Comparison of ENCODE assay signal across 9 cellular contexts in the genomic region with DNA sequence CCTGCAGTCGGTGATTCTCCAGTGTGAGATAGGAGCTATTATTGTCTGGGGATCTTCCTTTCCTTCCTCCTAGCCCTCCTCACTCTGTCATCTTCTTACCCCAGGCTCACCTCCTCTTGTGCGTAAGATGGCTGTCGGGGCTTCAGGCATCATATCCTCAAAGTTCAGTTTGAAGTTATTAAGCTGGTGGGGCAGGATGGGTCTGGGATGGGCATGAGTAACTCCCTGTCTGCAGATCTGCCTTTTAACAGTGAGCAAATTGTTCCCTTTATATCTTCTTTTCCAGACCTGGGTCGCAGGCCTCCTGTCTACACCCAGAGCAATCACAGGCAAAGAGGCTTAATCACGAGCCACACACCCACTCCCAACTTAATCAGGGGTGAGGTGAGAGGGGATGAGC. TPM values are rescaled to one million over a fixed set of nuclear protein-coding genes. Genes with fewer than 3 reads are reported as not detected.
DNase-seq lines count a peak whose midpoint lies in the region; ATAC-seq and TF ChIP-seq lines count a peak whose summit lies in the region.
"Had no signal": no experiment of that assay in that cellular context is flagged by ENCODE, and none has a peak within 500 bp of the region (broad histone marks: within the 10 kb centered on the region; RNA-seq: fewer than 3 reads in every experiment).

No MANE protein-coding gene starts in this region.

- peak overlapping the region; percentile 52 for H2AFZ ChIP-seq in OCI-LY3 (ENCODE audit: low read depth, low read length)

- H3K27ac Mint-ChIP-seq in Caco-2 (ENCODE audit: unreplicated experiment): peak overlapping the region; percentile 64
- H3K27ac Mint-ChIP-seq in nephron progenitor cell: no peak overlapping the region

- no peaks in the 10 kb centered on the region for H3K27me3 Mint-ChIP-seq in Caco-2 (ENCODE audit: insufficient read depth, unreplicated experiment)
- H3K27me3 Mint-ChIP-seq in nephron progenitor cell (ENCODE audit: low read depth, poor library complexity): no peaks in the 10 kb centered on the region

- no peak for TF ChIP-seq CTCF in Caco-2 (IDR thresholded peaks at IDR 0.05; ENCODE audit: insufficient read depth in 1 of 2, low read depth in 1 of 2, low read length in 1 of 2, severe bottlenecking in 1 of 2, unreplicated experiment in 1 of 2)
- TF ChIP-seq CTCF in OCI-LY3 (IDR thresholded peaks at IDR 0.05; ENCODE audit: low read depth, low read length): no peak
- TF ChIP-seq CTCF in colonic mucosa (IDR thresholded peaks at IDR 0.05): no peak
- no peak for TF ChIP-seq CTCF in nephron progenitor cell (IDR thresholded peaks at IDR 0.05)

- H3K36me3 ChIP-seq in Caco-2 (ENCODE audit: control insufficient read depth, insufficient read depth, low read length) (no peaks in the 10 kb centered on the region), OCI-LY3 (replicated peaks; ENCODE audit: low read depth, low read length) (peaks cover 9% of the 10 kb centered on the region), colonic mucosa (no peaks in the 10 kb centered on the region)

- H3K9me3 Mint-ChIP-seq in Caco-2 (ENCODE audit: unreplicated experiment): no peaks in the 10 kb centered on the region
- peaks cover 67% of the 10 kb centered on the region for H3K9me3 Mint-ChIP-seq in nephron progenitor cell

- H3K9ac ChIP-seq in OCI-LY3 (ENCODE audit: low read length) (peak overlapping the region; percentile 87), colonic mucosa (ENCODE audit: low read depth in 2 of 2, low read length in 2 of 2) (no peak overlapping the region)

- H3K9me3 ChIP-seq in Caco-2: no peaks in the 10 kb centered on the region
- H3K9me3 ChIP-seq in OCI-LY3 (ENCODE audit: insufficient read depth, low read length): no peaks in the 10 kb centered on the region
- H3K9me3 ChIP-seq in colonic mucosa: no peaks in the 10 kb centered on the region

- intact Hi-C loops in Caco-2 (cut with micrococcal nuclease; ENCODE audit: unreplicated experiment): no loop called here
- intact Hi-C loops in colonic mucosa (cut with DNase I): no loop called here

- H3K4me1 Mint-ChIP-seq in Caco-2 (ENCODE audit: low read depth, unreplicated experiment): peaks cover 8% of the 10 kb centered on the region
- H3K4me1 Mint-ChIP-seq in nephron progenitor cell: peaks cover 23% of the 10 kb centered on the region

- H3K4me2 ChIP-seq in OCI-LY3 (ENCODE audit: low read length): peak overlapping the region; percentile 82

- peak overlapping the region; percentile 99 for H3K27ac ChIP-seq in OCI-LY3 (ENCODE audit: low read length)
- H3K27ac ChIP-seq in colonic mucosa: peak overlapping the region; percentile 36

- POLR2A ChIA-PET in Caco-2 (lab: Charles Lee): interaction anchor here (0.6 kb wide), 1 partner anchor 11 kb away, joined by 4 read pairs; no protein-coding TSS in a partner anchor

- H3K4me3 ChIP-seq in Caco-2 (ENCODE audit: low read depth, low read length) (peak overlapping the region; percentile 50), OCI-LY3 (ENCODE audit: low read length) (peak overlapping the region; percentile 94), colonic mucosa (no peak overlapping the region)

- DNase-seq in Caco-2 (no peak), colonic mucosa (no peak), nephron progenitor cell (no peak), occipital lobe (lab: John Stamatoyannopoulos, UW) (no peak)
- DNase-seq: SIG-M5 had no signal

- BruUV-seq in Caco-2 (replicated peaks; lab: Mats Ljungman, UMichigan): no TSS peak

- CTCF ChIA-PET in Caco-2 (lab: Charles Lee): no interaction called here

- H3K27me3 ChIP-seq in Caco-2 (replicated peaks; ENCODE audit: control insufficient read depth, insufficient read depth, low read length) (no peaks in the 10 kb centered on the region), OCI-LY3 (ENCODE audit: low read depth, low read length) (no peaks in the 10 kb centered on the region), colonic mucosa (no peaks in the 10 kb centered on the region)

- peaks cover 12% of the 10 kb centered on the region; the same call in 1 of the 2 replicates for H3K4me1 ChIP-seq in Caco-2
- peaks cover 49% of the 10 kb centered on the region for H3K4me1 ChIP-seq in OCI-LY3 (ENCODE audit: low read length)
- no peaks in the 10 kb centered on the region for H3K4me1 ChIP-seq in colonic mucosa

- peaks cover 10% of the 10 kb centered on the region for H3K36me3 Mint-ChIP-seq in Caco-2 (ENCODE audit: insufficient read depth, unreplicated experiment)
- H3K36me3 Mint-ChIP-seq in nephron progenitor cell (ENCODE audit: low read depth): peaks cover 15% of the 10 kb centered on the region

- H3K79me2 ChIP-seq in OCI-LY3 (ENCODE audit: low read length): peaks cover 42% of the 10 kb centered on the region

- ATAC-seq in GM18870 (IDR thresholded peaks at IDR 0.05; ENCODE audit: unreplicated experiment) (no peak), HG03442 (IDR thresholded peaks at IDR 0.05; ENCODE audit: unreplicated experiment) (no peak), GM19463 (IDR thresholded peaks at IDR 0.05; ENCODE audit: unreplicated experiment) (no peak)

- peaks cover 25% of the 10 kb centered on the region for H4K20me1 ChIP-seq in OCI-LY3 (ENCODE audit: insufficient read depth, low read length)

- peak overlapping the region; percentile 74 for H3K4me3 Mint-ChIP-seq in Caco-2 (ENCODE audit: unreplicated experiment)
- H3K4me3 Mint-ChIP-seq in nephron progenitor cell: peak overlapping the region; percentile 85

RNA-seq across cellular contexts. Expression of gene MTMR1, which starts 0.9 kb away (rescaled TPM):
- total RNA-seq in Caco-2 (2022) (23.9 and 25.4 TPM in 2 replicates), colonic mucosa (10 to 100 TPM; 19.0 to 21.3 TPM), occipital lobe (29.0 TPM)
